Comparison of ENCODE assay signal across 17 cellular contexts in genomic region chr2:189516546-189516945, GRCh38.
"Had no signal": no experiment of that assay in that cellular context is flagged by ENCODE, and none has a peak within 500 bp of the region (broad histone marks: within the 10 kb centered on the region; RNA-seq: fewer than 3 reads in every experiment).

No MANE protein-coding gene starts in this region.

- ATAC-seq: activated CD8-positive, alpha-beta T cell treated with anti-CD3 and anti-CD28 coated beads, Interleukin-2, amount 10 ng/mL, durations not matched to agents 7 days and 5 days; activated naive CD8-positive, alpha-beta T cell treated with anti-CD3 and anti-CD28 coated beads, Interleukin-2, amount 50 U/mL, for 24 hours; left lobe of liver; stimulated activated memory B cell treated with anti-CD40 and anti-IgM and Interleukin-4, amounts not matched to agents 10 μg/mL and 1 μg/mL and 100 μg/mL, for 72 hours; WTC11 had no signal

- H3K27me3 ChIP-seq: ascending aorta, right atrium auricular region, transverse colon had no signal

- H3K36me3 Mint-ChIP-seq: natural killer cell; stimulated activated memory B cell treated with anti-CD40 and anti-IgM and Interleukin-4, amounts not matched to agents 10 μg/mL and 1 μg/mL and 100 μg/mL, for 72 hours; WTC11 had no signal

- H3K4me3 Mint-ChIP-seq: activated CD8-positive, alpha-beta T cell treated with anti-CD3 and anti-CD28 coated beads, Interleukin-2, amount 10 ng/mL, durations not matched to agents 7 days and 5 days; activated naive CD8-positive, alpha-beta T cell treated with anti-CD3 and anti-CD28 coated beads, Interleukin-2, amount 50 U/mL, for 24 hours; natural killer cell; stimulated activated memory B cell treated with anti-CD40 and anti-IgM and Interleukin-4, amounts not matched to agents 10 μg/mL and 1 μg/mL and 100 μg/mL, for 72 hours; WTC11 had no signal

- H3K27ac Mint-ChIP-seq: activated CD8-positive, alpha-beta T cell treated with anti-CD3 and anti-CD28 coated beads, Interleukin-2, amount 10 ng/mL, durations not matched to agents 7 days and 5 days; activated naive CD8-positive, alpha-beta T cell treated with anti-CD3 and anti-CD28 coated beads, Interleukin-2, amount 50 U/mL, for 24 hours; natural killer cell; stimulated activated memory B cell treated with anti-CD40 and anti-IgM and Interleukin-4, amounts not matched to agents 10 μg/mL and 1 μg/mL and 100 μg/mL, for 72 hours; WTC11 had no signal

- H3K9me3 Mint-ChIP-seq: natural killer cell; stimulated activated memory B cell treated with anti-CD40 and anti-IgM and Interleukin-4, amounts not matched to agents 10 μg/mL and 1 μg/mL and 100 μg/mL, for 72 hours; WTC11 had no signal

- H3K4me3 ChIP-seq: ascending aorta, right atrium auricular region, transverse colon had no signal

- H3K27ac ChIP-seq: right atrium auricular region had no signal

- H3K36me3 ChIP-seq: ascending aorta, right atrium auricular region, transverse colon had no signal

- DNase-seq: activated CD4-positive, alpha-beta T cell treated with anti-CD3 and anti-CD28 coated beads for 48 hours; activated CD8-positive, alpha-beta T cell treated with anti-CD3 and anti-CD28 coated beads, Interleukin-2, amount 10 ng/mL, durations not matched to agents 7 days and 5 days; activated naive CD4-positive, alpha-beta T cell treated with Interleukin-2 at 50 U/mL for 16 hours; activated naive CD8-positive, alpha-beta T cell treated with anti-CD3 and anti-CD28 coated beads, Interleukin-2, amount 50 U/mL, for 24 hours; foreskin melanocyte; head of caudate nucleus; mammary epithelial cell; natural killer cell; nucleus accumbens; small intestine; T-helper 9 cell; transverse colon had no signal

- H3K4me1 Mint-ChIP-seq: activated naive CD8-positive, alpha-beta T cell treated with anti-CD3 and anti-CD28 coated beads, Interleukin-2, amount 50 U/mL, for 24 hours; natural killer cell; stimulated activated memory B cell treated with anti-CD40 and anti-IgM and Interleukin-4, amounts not matched to agents 10 μg/mL and 1 μg/mL and 100 μg/mL, for 72 hours had no signal
